Comparison of ENCODE assay signal across 8 cellular contexts in genomic region chr16:89828199-89828869, GRCh38. TPM values are rescaled to one million over a fixed set of nuclear protein-coding genes. Genes with fewer than 3 reads are reported as not detected.
DNase-seq lines count a peak whose midpoint lies in the region; ATAC-seq and TF ChIP-seq lines count a peak whose summit lies in the region.

Gene SPIRE2 (plus strand): TSS chr16:89828475. CDS start chr16:89828551, 76 bp downstream.

- H3K9me3 ChIP-seq in hepatocyte (ENCODE audit: low read depth) (no peaks in the 10 kb centered on the region), aorta (ENCODE audit: control insufficient read depth, low read length) (no peaks in the 10 kb centered on the region)

- peak; percentile 83 for DNase-seq in ELF-1 (ENCODE audit: low read depth, low spot score)
- DNase-seq in HUDEP-2 (lab: John Stamatoyannopoulos, UW; ENCODE audit: unreplicated experiment in 76 of 76), result peak in 60 of 76 experiments; percentile 4 to 70 (median 46)
- peak; percentile 46 for DNase-seq in T-helper 22 cell (ENCODE audit: low read depth)
- DNase-seq in astrocyte of the cerebellum (ENCODE audit: low read depth), result peak; percentile 46
- peak; percentile 94 for DNase-seq in hepatocyte (ENCODE audit: low spot score)
- peak; percentile 37 for DNase-seq in renal cortical epithelial cell (ENCODE audit: low read depth)
- peak; percentile 82 to 93 for DNase-seq in aorta

- H3K4me2 ChIP-seq in hepatocyte, result peak within 1 kb of the TSS; percentile 93

- in situ Hi-C loops in astrocyte of the cerebellum (cut with HindIII; ENCODE audit: low sequenced_read_pairs), result no loop called here

- TF ChIP-seq CTCF in astrocyte of the cerebellum (IDR thresholded peaks at IDR 0.05; ENCODE audit: low read depth, low read length, missing control alignments) (no peak), hepatocyte (IDR thresholded peaks at IDR 0.05; ENCODE audit: poor library complexity) (no peak)

- H4K20me1 ChIP-seq in hepatocyte (ENCODE audit: insufficient read depth, poor library complexity, severe bottlenecking), result no peaks in the 10 kb centered on the region

- H3K79me2 ChIP-seq in hepatocyte, result peaks cover 12% of the 10 kb centered on the region

- H3K9me2 ChIP-seq in hepatocyte (replicated peaks; ENCODE audit: insufficient read depth), result no peaks in the 10 kb centered on the region

- H3K27ac ChIP-seq in hepatocyte (peak within 1 kb of the TSS; percentile 92), aorta (ENCODE audit: low read depth in 1 of 2, low read length in 2 of 2) (no peak within 1 kb of the TSS)

- 1% methylated on average over 29 of the region's 98 CpGs for WGBS in hepatocyte (ENCODE audit: low lambda C conversion rate, missing lambda C conversion rate)
- 2% methylated on average over 31 to 97 of the region's 98 CpGs for WGBS in aorta, 2 donors

- H3K27me3 ChIP-seq in hepatocyte, result no peaks in the 10 kb centered on the region
- no peaks in the 10 kb centered on the region for H3K27me3 ChIP-seq in aorta (ENCODE audit: control insufficient read depth in 1 of 2, insufficient read depth in 2 of 2, low read length in 1 of 2)

- H3K36me3 ChIP-seq in hepatocyte (replicated peaks; ENCODE audit: insufficient read depth, low read depth) (no peaks in the 10 kb centered on the region), aorta (ENCODE audit: control insufficient read depth in 1 of 2, insufficient read depth in 2 of 2, low read length in 1 of 2) (no peaks in the 10 kb centered on the region)

- no peak within 1 kb of the TSS for H2AFZ ChIP-seq in hepatocyte

- H3K4me3 ChIP-seq in astrocyte of the cerebellum (ENCODE audit: low read depth, low read length), result peak within 1 kb of the TSS; percentile 54
- H3K4me3 ChIP-seq in hepatocyte, result peak within 1 kb of the TSS; percentile 73
- peak within 1 kb of the TSS in 1 of 2 donors; percentile 23 for H3K4me3 ChIP-seq in aorta (ENCODE audit: low read length in 2 of 2)

- intact Hi-C loops in aorta (cut with DNase I), result loop anchor here in 1 of 2 donors (5.0 kb wide), 1 partner anchor 44 kb away; the partner anchor contains the start of gene TCF25

- peaks cover 32% of the 10 kb centered on the region for H3K4me1 ChIP-seq in hepatocyte (ENCODE audit: insufficient read depth)
- H3K4me1 ChIP-seq in aorta (ENCODE audit: control insufficient read depth in 1 of 2, insufficient read depth in 2 of 2, low read length in 2 of 2), result no peaks in the 10 kb centered on the region

- ATAC-seq in aorta (ENCODE audit: low FRiP score) (peak; percentile 83), HG02840 (IDR thresholded peaks at IDR 0.05; ENCODE audit: low FRiP score, unreplicated experiment) (no peak)

RNA-seq across cellular contexts. Expression of gene SPIRE2, which starts in this region (rescaled TPM):
- total RNA-seq in hepatocyte (16.9 and 21.7 TPM in 2 replicates), renal cortical epithelial cell (1.4 and 6.0 TPM in 2 replicates), aorta (1 to 10 TPM in 1 of 2 donors, under 1 TPM in 1; 0.62 to 2.2 TPM)
- polyA plus RNA-seq in hepatocyte (13.4 and 18.4 TPM in 2 replicates), aorta (1 to 10 TPM; 1.4 to 2.3 TPM)

Comparison
In these comparisons a context has a peak if more than half of its experiments do, and no peak if none do; other contexts are left out.
1. DNase-seq: peak in every context shown above with its lines; median percentile 94 in hepatocyte; 88 in aorta; 83 in ELF-1; 46 in T-helper 22 cell; 46 in astrocyte of the cerebellum; 46 in HUDEP-2; 37 in renal cortical epithelial cell.